In the genomic region with DNA sequence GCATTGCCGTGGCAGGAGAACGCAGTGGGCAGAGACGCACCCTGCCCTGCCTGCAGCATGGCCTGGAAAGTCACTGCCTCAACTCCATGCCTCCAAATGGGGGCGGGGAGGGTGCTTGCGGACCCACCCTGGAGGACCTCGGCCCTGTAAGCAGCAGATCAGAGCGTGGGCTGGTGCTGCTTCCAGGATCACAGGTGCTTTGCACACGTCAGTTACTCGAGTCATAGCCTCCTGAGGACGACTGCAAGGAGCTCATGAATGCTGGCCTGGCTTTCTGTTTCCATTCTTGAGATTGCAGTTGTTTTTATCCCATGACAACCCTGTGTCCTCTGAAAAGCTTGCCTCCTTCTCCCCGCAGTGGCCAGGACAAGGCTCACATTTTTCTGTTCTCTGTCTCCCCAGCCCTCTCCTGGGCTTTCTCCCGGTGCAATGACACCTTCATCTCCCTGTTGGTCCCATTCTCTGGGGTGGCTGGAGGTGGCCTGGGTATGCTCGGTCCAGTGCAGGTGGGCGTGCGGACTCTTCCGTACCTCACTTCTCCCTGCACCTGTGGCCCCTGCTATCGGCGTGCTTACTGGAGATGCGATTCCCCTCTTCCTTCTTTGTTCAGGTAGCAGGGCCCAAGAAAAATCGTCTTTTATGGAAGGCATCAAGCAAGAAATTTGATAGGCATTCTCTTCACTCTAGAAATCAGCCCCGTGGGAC, we compare ENCODE assay signal across 1 cellular context.
TF ChIP-seq lines count a peak whose summit lies in the region.

No MANE protein-coding gene starts in this region.

TF ChIP-seq in H1, 55 proteins besides CTCF, POLR2A, EP300 and RAD21:
- TF ChIP-seq SAP30 (IDR thresholded peaks at IDR 0.05; ENCODE audit: insufficient read depth, insufficient replicate concordance, low read length), result no peak
- TF ChIP-seq, protein P1, sequence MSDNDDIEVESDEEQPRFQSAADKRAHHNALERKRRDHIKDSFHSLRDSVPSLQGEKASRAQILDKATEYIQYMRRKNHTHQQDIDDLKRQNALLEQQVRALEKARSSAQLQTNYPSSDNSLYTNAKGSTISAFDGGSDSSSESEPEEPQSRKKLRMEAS (IDR thresholded peaks at IDR 0.05), result no peak
- no peak for TF ChIP-seq CHD7 (IDR thresholded peaks at IDR 0.05; ENCODE audit: insufficient replicate concordance, low read length)
- TF ChIP-seq ZNF274 (IDR thresholded peaks at IDR 0.05; ENCODE audit: borderline replicate concordance, extremely low read depth, low read length), result no peak
- no peak for TF ChIP-seq CTBP2 (IDR thresholded peaks at IDR 0.05; ENCODE audit: borderline replicate concordance, insufficient read depth, insufficient read length, low read length)
- no peak for TF ChIP-seq MAFK (IDR thresholded peaks at IDR 0.05; ENCODE audit: low read depth, low read length)
- no peak for TF ChIP-seq KDM5A (IDR thresholded peaks at IDR 0.05; ENCODE audit: low read length)
- TF ChIP-seq SP2 (IDR thresholded peaks at IDR 0.05; ENCODE audit: low read length), result no peak
- no peak for TF ChIP-seq ATF2 (IDR thresholded peaks at IDR 0.05; ENCODE audit: low read length)
- TF ChIP-seq RFX5 (IDR thresholded peaks at IDR 0.05; ENCODE audit: borderline replicate concordance, low read depth, low read length), result no peak
- no peak for TF ChIP-seq SIRT6 (IDR thresholded peaks at IDR 0.05; ENCODE audit: low read length)
- no peak for TF ChIP-seq SIX5 (IDR thresholded peaks at IDR 0.05; ENCODE audit: low read depth, low read length)
- TF ChIP-seq YY1 (IDR thresholded peaks at IDR 0.05; ENCODE audit: low read depth, low read length), result no peak
